In genomic region chr7:55026867-55027490, GRCh38 we compare ENCODE assay signal across 16 cellular contexts. TPM values are rescaled to one million over a fixed set of nuclear protein-coding genes. Genes with fewer than 3 reads are reported as not detected.
A peak's percentile ranks its signal among the peaks of the same experiment; 100 is the strongest.
DNase-seq lines count a peak whose midpoint lies in the region; ATAC-seq, FAIRE-seq and TF ChIP-seq lines count a peak whose summit lies in the region.
"Had no signal": no experiment of that assay in that cellular context is flagged by ENCODE, and none has a peak within 500 bp of the region (broad histone marks: within the 10 kb centered on the region; RNA-seq: fewer than 3 reads in every experiment).

No MANE protein-coding gene starts in this region.

- no peaks in the 10 kb centered on the region for H4K20me1 ChIP-seq in GM23248 (ENCODE audit: insufficient read depth)
- H4K20me1 ChIP-seq in keratinocyte (ENCODE audit: control insufficient read depth, extremely low read depth, insufficient read depth, low read length): peaks cover 55% of the 10 kb centered on the region

- 38 to 43% methylated on average over 4 of the region's 4 CpGs for WGBS in GM23248 (ENCODE audit: low coverage in 1 of 2, low lambda C conversion rate in 2 of 2, missing lambda C conversion rate in 2 of 2), 2 experiments

- H3K4me1 ChIP-seq in GM23248 (ENCODE audit: insufficient read depth) (peaks cover 81% of the 10 kb centered on the region), keratinocyte (ENCODE audit: control insufficient read depth, extremely low read depth, insufficient read depth, low read length) (peaks cover 73% of the 10 kb centered on the region), stomach smooth muscle (ENCODE audit: control insufficient read depth, insufficient read depth, low read length) (peaks cover 27% of the 10 kb centered on the region)

- no peaks in the 10 kb centered on the region for H3K9me3 ChIP-seq in GM23248 (ENCODE audit: low read depth)
- H3K9me3 ChIP-seq in keratinocyte (ENCODE audit: control insufficient read depth, low read depth, low read length): no peaks in the 10 kb centered on the region
- H3K9me3 ChIP-seq in stomach smooth muscle (ENCODE audit: control insufficient read depth in 2 of 2, low read length in 2 of 2): no peaks in the 10 kb centered on the region
- H3K9me3 ChIP-seq: prostate gland had no signal

- H3K4me3 ChIP-seq in GM23248 (0 out of 2 replicates have a peak overlapping the region, but pooled peaks have one; percentile 3), coronary artery (peak overlapping the region; percentile 11), keratinocyte (ENCODE audit: control insufficient read depth in 2 of 3, extremely low read depth in 1 of 3, insufficient read depth in 2 of 3, low read depth in 1 of 3, low read length in 3 of 3) (no peak overlapping the region), stomach smooth muscle (ENCODE audit: low read length in 2 of 2) (no peak overlapping the region)
- H3K4me3 ChIP-seq: prostate gland had no signal

- H3K36me3 ChIP-seq in GM23248 (ENCODE audit: low read depth) (no peaks in the 10 kb centered on the region), keratinocyte (ENCODE audit: control insufficient read depth in 2 of 2, extremely low read depth in 1 of 2, insufficient read depth in 2 of 2, low read length in 2 of 2) (peaks cover 19 to 39% of the 10 kb centered on the region in 2 experiments), stomach smooth muscle (ENCODE audit: control insufficient read depth in 2 of 2, insufficient read depth in 2 of 2, low read length in 2 of 2) (peaks cover 0 to 2% of the 10 kb centered on the region in 2 donors)
- H3K36me3 ChIP-seq: prostate gland had no signal

- H2AFZ ChIP-seq in GM23248 (no peak overlapping the region), keratinocyte (ENCODE audit: control insufficient read depth, low read length) (no peak overlapping the region)

- dilution Hi-C loops in keratinocyte (cut with MboI; ENCODE audit: extremely low pct_ligation_motif_present, low sequenced_read_pairs): no loop called here

- H3K9ac ChIP-seq in GM23248: peak overlapping the region; percentile 45
- H3K9ac ChIP-seq in keratinocyte (ENCODE audit: control insufficient read depth, extremely low read depth, insufficient read depth, low read length): peak overlapping the region; percentile 48
- peak overlapping the region in 1 of 2 donors; percentile 14 for H3K9ac ChIP-seq in stomach smooth muscle (ENCODE audit: low read length in 2 of 2)

- in situ Hi-C loops in GM23248 (cut with MboI): no loop called here

- H3K4me2 ChIP-seq in GM23248 (ENCODE audit: unreplicated experiment): peak overlapping the region; percentile 36
- peak overlapping the region; percentile 36 for H3K4me2 ChIP-seq in keratinocyte (ENCODE audit: control insufficient read depth, extremely low read depth, insufficient read depth, low read depth, low read length)

- H3F3A ChIP-seq in GM23248 (ENCODE audit: insufficient read depth): peaks cover 80% of the 10 kb centered on the region

- peak; percentile 78 for DNase-seq in GM23248
- DNase-seq in coronary artery (ENCODE audit: low spot score): peak; percentile 78
- DNase-seq in keratinocyte (ENCODE audit: low read depth, low spot score): no peak
- DNase-seq in GM19240 (ENCODE audit: insufficient read length, low spot score): no peak
- DNase-seq: activated CD4-positive, alpha-beta T cell treated with anti-CD3 and anti-CD28 coated beads for 4 hours; activated gamma-delta T cell treated with Interleukin-2 at 50 U/mL for 16 hours; cerebellar nuclear complex; mesendoderm; NCI-H69 had no signal

- ATAC-seq in GM18868 (IDR thresholded peaks at IDR 0.05; ENCODE audit: unreplicated experiment) (no peak), GM18867 (IDR thresholded peaks at IDR 0.05; ENCODE audit: unreplicated experiment) (no peak), HG02588 (IDR thresholded peaks at IDR 0.05; ENCODE audit: unreplicated experiment) (no peak)

- no peaks in the 10 kb centered on the region for H3K9me2 ChIP-seq in GM23248 (ENCODE audit: insufficient read depth)

- H3K27ac ChIP-seq in GM23248: peak overlapping the region; percentile 72
- peak overlapping the region; percentile 62 to 76 for H3K27ac ChIP-seq in coronary artery
- H3K27ac ChIP-seq in keratinocyte (ENCODE audit: control insufficient read depth, insufficient read depth, low read length): peak overlapping the region; percentile 69
- H3K27ac ChIP-seq in stomach smooth muscle (ENCODE audit: low read length): peak overlapping the region; percentile 38
- H3K27ac ChIP-seq: C4-2B had no signal

- H3K79me2 ChIP-seq in GM23248 (ENCODE audit: insufficient read depth): peaks cover 99% of the 10 kb centered on the region
- peaks cover 99% of the 10 kb centered on the region for H3K79me2 ChIP-seq in keratinocyte (ENCODE audit: control insufficient read depth, insufficient read depth, low read length)

- TF ChIP-seq CTCF in coronary artery (IDR thresholded peaks at IDR 0.05) (no peak), keratinocyte (optimal IDR thresholded peaks at IDR 0.05 in 1 of 3, IDR thresholded peaks at IDR 0.05 in 1 of 3, conservative IDR thresholded peaks at IDR 0.05 in 1 of 3; ENCODE audit: extremely low read depth in 1 of 3, insufficient read depth in 2 of 3, low read length in 3 of 3) (no peak)

- FAIRE-seq in keratinocyte (lab: Jason Lieb, UNC): peak; percentile 81
- FAIRE-seq: frontal cortex had no signal

- H3K27me3 ChIP-seq in GM23248 (replicated peaks; ENCODE audit: insufficient read depth) (no peaks in the 10 kb centered on the region), keratinocyte (ENCODE audit: control insufficient read depth, extremely low read depth, insufficient read depth, low read length) (no peaks in the 10 kb centered on the region), stomach smooth muscle (ENCODE audit: control insufficient read depth in 1 of 2, insufficient read depth in 2 of 2, low read length in 2 of 2) (no peaks in the 10 kb centered on the region)

- H3K9me1 ChIP-seq in keratinocyte (ENCODE audit: control insufficient read depth, extremely low read depth, insufficient read depth, low read length): peaks cover 6% of the 10 kb centered on the region

RNA-seq across cellular contexts. Expression of gene EGFR, which starts 8.2 kb away (rescaled TPM):
- total RNA-seq in GM23248 (2014; rRNA removed; shearing (Covaris generic)): 53.5 and 55.0 TPM in 2 replicates
- polyA plus RNA-seq in GM23248 (2016; fragmentation: Nextera tagmentation; extraction: Ambion mirVana) (48.7 and 50.9 TPM in 2 replicates), keratinocyte (109 to 159 TPM (median 120 TPM) in 3 replicates)
- polyA plus RNA-seq in keratinocyte (2011; ENCODE audit: low read depth): 54.6 TPM
- 58.5 and 79.5 TPM in 2 replicates for polyA plus RNA-seq in keratinocyte (2011; cell fraction: cytosol; rRNA removed)
- 351 and 352 TPM in 2 replicates for polyA plus RNA-seq in keratinocyte (2011; cell fraction: nucleus; rRNA removed)
- 75.7 and 124 TPM in 2 replicates for polyA plus RNA-seq in keratinocyte (2012; ENCODE audit: low replicate concordance)
- 306 to 451 TPM (median 333 TPM) in 3 replicates for polyA minus RNA-seq in keratinocyte
- 216 TPM for polyA minus RNA-seq in keratinocyte (2011; cell fraction: cytosol; rRNA and poly(A)+ RNA removed)
- 624 and 980 TPM in 2 replicates for polyA minus RNA-seq in keratinocyte (2011; cell fraction: nucleus; rRNA and poly(A)+ RNA removed)

Comparison
In these comparisons a context has a peak if more than half of its experiments do, and no peak if none do; other contexts are left out.
1. DNase-seq: peak in GM23248 (single experiment) and coronary artery (single experiment); none in keratinocyte (single experiment) and GM19240 (single experiment).
2. H3K4me3 ChIP-seq: peak in GM23248 (single experiment) and coronary artery (single experiment); none in keratinocyte (0 of 3) and stomach smooth muscle (0 of 2).
3. Peak in every context shown above with its lines, with median percentiles within 50 percentile points of each other: H3K27ac ChIP-seq.